Comparison of ENCODE assay signal across 23 cellular contexts in the genomic region with DNA sequence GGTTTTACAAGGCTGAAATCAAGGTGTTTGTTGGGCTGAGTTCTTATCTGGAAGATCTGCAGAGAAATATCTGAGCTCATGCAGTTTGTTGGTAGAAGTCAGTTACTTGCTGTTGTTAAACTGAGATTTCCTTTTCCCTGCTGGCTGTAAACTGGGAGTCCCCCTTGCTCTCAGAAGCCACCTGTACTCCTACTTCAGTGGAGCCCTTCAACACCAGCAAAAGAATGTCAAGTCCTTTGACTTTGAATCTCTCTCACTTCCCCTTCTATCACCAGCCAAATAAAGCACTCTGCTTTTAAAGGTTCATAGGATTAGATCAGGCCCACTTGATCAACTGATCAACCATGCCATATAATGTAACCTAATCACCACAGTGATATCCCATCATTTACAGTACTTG.
DNase-seq lines count a peak whose midpoint lies in the region; ATAC-seq, FAIRE-seq and TF ChIP-seq lines count a peak whose summit lies in the region.
"Had no signal": no experiment of that assay in that cellular context is flagged by ENCODE, and none has a peak within 500 bp of the region (broad histone marks: within the 10 kb centered on the region; RNA-seq: fewer than 3 reads in every experiment).

No MANE protein-coding gene starts in this region.

- no peak overlapping the region for H3K18ac ChIP-seq in H1 (ENCODE audit: extremely low read depth, low read length)

- no peak overlapping the region for H4K91ac ChIP-seq in H1 (replicated peaks; ENCODE audit: insufficient read length, low read length)

- H3K36me3 ChIP-seq in GM23338 (ENCODE audit: insufficient read depth) (no peaks in the 10 kb centered on the region), H1 (ENCODE audit: control insufficient read depth in 2 of 4, insufficient read depth in 4 of 4, low read length in 3 of 4) (no peaks in the 10 kb centered on the region)
- H3K36me3 ChIP-seq: SJSA1 had no signal

- no peak overlapping the region for H2AFZ ChIP-seq in GM23338
- peak overlapping the region; percentile 83 for H2AFZ ChIP-seq in H1 (ENCODE audit: low read length)

- no peak for TF ChIP-seq POLR2A in H1 (IDR thresholded peaks at IDR 0.05; ENCODE audit: control extremely low read depth in 1 of 2, low read depth in 2 of 2, low read length in 2 of 2)

- no peak overlapping the region for H3K4ac ChIP-seq in H1 (replicated peaks; ENCODE audit: insufficient read length, low read depth, low read length)

- DNase-seq in GM23338 (ENCODE audit: low spot score) (peak; percentile 46), NAMALWA (ENCODE audit: low spot score) (peak; percentile 10), H1 (ENCODE audit: low read depth in 1 of 2, low spot score in 2 of 2) (no peak), nephron progenitor cell (no peak), AG20443 (ENCODE audit: low spot score) (no peak), NCI-H128 (lab: John Stamatoyannopoulos, UW; ENCODE audit: unreplicated experiment) (no peak)
- DNase-seq in activated T-cell treated with anti-CD3 and anti-CD28 coated beads, Interleukin-2, amount 50 U/mL, for 72 hours = no peak
- DNase-seq: Calu3; CD8-positive, alpha-beta T cell; DMS79 treated with DMSO at 0.1 percent for 48 hours; H7; KBM-7; NCI-H1092; NCI-H1436; NCI-H187; NCI-H2081 treated with DMSO at 0.1 percent for 48 hours; NCI-H748 treated with DMSO at 0.1 percent for 48 hours had no signal

- no peak overlapping the region for H3K27ac ChIP-seq in GM23338 (ENCODE audit: low read depth)
- H3K27ac ChIP-seq in H1 (ENCODE audit: low read depth, low read length) = no peak overlapping the region
- H3K27ac ChIP-seq: A549, C4-2B, SJSA1 had no signal

- H3K36me3 Mint-ChIP-seq in GM23338 (ENCODE audit: low read depth) = no peaks in the 10 kb centered on the region
- no peaks in the 10 kb centered on the region for H3K36me3 Mint-ChIP-seq in nephron progenitor cell (ENCODE audit: low read depth)
- no peaks in the 10 kb centered on the region for H3K36me3 Mint-ChIP-seq in activated T-cell treated with anti-CD3 and anti-CD28 coated beads, Interleukin-2, amount 50 U/mL, for 72 hours (ENCODE audit: insufficient read depth in 2 of 2)
- H3K36me3 Mint-ChIP-seq: CD8-positive, alpha-beta T cell had no signal

- CTCF ChIA-PET in H1 (lab: Charles Lee; ENCODE audit: partially characterized antibody) = no interaction called here

- TF ChIP-seq RAD21 in H1 (IDR thresholded peaks at IDR 0.05 in 1 of 2, conservative IDR thresholded peaks at IDR 0.05 in 1 of 2; ENCODE audit: low read depth in 2 of 2, low read length in 2 of 2) = no peak

- H2BK15ac ChIP-seq in H1 (ENCODE audit: low read length) = no peak overlapping the region

- no peaks in the 10 kb centered on the region for H3K9me3 ChIP-seq in H1 (ENCODE audit: insufficient read depth in 2 of 2, low read depth in 1 of 2, low read length in 1 of 2)
- H3K9me3 ChIP-seq: A549, SJSA1 had no signal

- H4K5ac ChIP-seq in H1 (ENCODE audit: insufficient read length, low read depth, low read length) = no peak overlapping the region

- no peak overlapping the region for H3K14ac ChIP-seq in H1 (ENCODE audit: insufficient read length)

- H2BK20ac ChIP-seq in H1 (ENCODE audit: low read length) = no peak overlapping the region

- H2BK5ac ChIP-seq in H1 (ENCODE audit: low read depth, low read length) = no peak overlapping the region

- H3K27me3 Mint-ChIP-seq in GM23338 (ENCODE audit: insufficient read depth, low read depth, poor library complexity) (no peaks in the 10 kb centered on the region), nephron progenitor cell (ENCODE audit: low read depth, poor library complexity) (no peaks in the 10 kb centered on the region)
- H3K27me3 Mint-ChIP-seq in activated T-cell treated with anti-CD3 and anti-CD28 coated beads, Interleukin-2, amount 50 U/mL, for 72 hours (ENCODE audit: low read depth) = no peaks in the 10 kb centered on the region
- H3K27me3 Mint-ChIP-seq: B cell had no signal

- H2BK120ac ChIP-seq in H1 (replicated peaks; ENCODE audit: low read depth, low read length) = no peak overlapping the region

- ATAC-seq in GM23338 (peak; percentile 42; the same call in 2 of the 3 replicates), HG02973 (IDR thresholded peaks at IDR 0.05; ENCODE audit: unreplicated experiment) (no peak)
- no peak for ATAC-seq in activated T-cell treated with anti-CD3 and anti-CD28 coated beads, Interleukin-2, amount 50 U/mL, for 72 hours (replicated peaks in 1 of 2)
- ATAC-seq: A549; CD8-positive, alpha-beta T cell; Right ventricle myocardium inferior had no signal

- H3K79me1 ChIP-seq in H1 (ENCODE audit: low read depth, low read length) = no peaks in the 10 kb centered on the region

- H3K9me2 ChIP-seq in GM23338 (ENCODE audit: insufficient read depth) = no peaks in the 10 kb centered on the region

- H4K20me1 ChIP-seq in GM23338 (replicated peaks; ENCODE audit: insufficient read depth) (no peaks in the 10 kb centered on the region), H1 (replicated peaks in 1 of 2; ENCODE audit: control insufficient read depth in 1 of 2, insufficient read depth in 2 of 2, low read length in 2 of 2) (no peaks in the 10 kb centered on the region)

- no peaks in the 10 kb centered on the region for H3K23me2 ChIP-seq in H1 (ENCODE audit: low read depth, low read length)

- TF ChIP-seq EP300 in H1 (IDR thresholded peaks at IDR 0.05; ENCODE audit: borderline replicate concordance in 1 of 2, low read depth in 2 of 2, low read length in 2 of 2) = no peak

- H3K27me3 ChIP-seq in GM23338 (ENCODE audit: insufficient read depth) (no peaks in the 10 kb centered on the region), H1 (replicated peaks in 1 of 4; ENCODE audit: control insufficient read depth in 3 of 4, extremely low read depth in 1 of 4, insufficient read depth in 3 of 4, low read length in 3 of 4) (no peaks in the 10 kb centered on the region)
- H3K27me3 ChIP-seq: SJSA1 had no signal

- no peak overlapping the region for H3K9ac ChIP-seq in H1 (replicated peaks in 1 of 4; ENCODE audit: extremely low read depth in 1 of 4, low read depth in 3 of 4, low read length in 3 of 4)

- no peaks in the 10 kb centered on the region for H3K9me3 Mint-ChIP-seq in GM23338
- H3K9me3 Mint-ChIP-seq in nephron progenitor cell = no peaks in the 10 kb centered on the region
- H3K9me3 Mint-ChIP-seq in activated T-cell treated with anti-CD3 and anti-CD28 coated beads, Interleukin-2, amount 50 U/mL, for 72 hours = peaks cover 6 to 7% of the 10 kb centered on the region in 2 donors

- H3K4me3 Mint-ChIP-seq in GM23338 (no peak overlapping the region), nephron progenitor cell (no peak overlapping the region)
- no peak overlapping the region for H3K4me3 Mint-ChIP-seq in activated T-cell treated with anti-CD3 and anti-CD28 coated beads, Interleukin-2, amount 50 U/mL, for 72 hours
- H3K4me3 Mint-ChIP-seq: B cell; CD8-positive, alpha-beta T cell had no signal

- no peak overlapping the region for H4K8ac ChIP-seq in H1 (ENCODE audit: extremely low read depth, insufficient read depth, low read length)

- H3K23ac ChIP-seq in H1 (ENCODE audit: insufficient read length) = no peak overlapping the region

- H3K56ac ChIP-seq in H1 (replicated peaks; ENCODE audit: insufficient read length, low read depth, low read length) = no peak overlapping the region

- no peak overlapping the region for H2AK5ac ChIP-seq in H1 (ENCODE audit: low read depth, low read length)

- no peak overlapping the region for H3K4me3 ChIP-seq in GM23338
- H3K4me3 ChIP-seq in H1 (ENCODE audit: extremely low read depth in 1 of 4, insufficient read depth in 2 of 4, low read depth in 3 of 4, low read length in 4 of 4) = no peak overlapping the region
- H3K4me3 ChIP-seq: A549, SJSA1 had no signal

- H3K79me2 ChIP-seq in GM23338 (replicated peaks; ENCODE audit: insufficient read depth) (no peaks in the 10 kb centered on the region), H1 (ENCODE audit: control insufficient read depth in 1 of 2, insufficient read depth in 2 of 2, low read length in 2 of 2) (no peaks in the 10 kb centered on the region)

- TF ChIP-seq CTCF in GM23338 (conservative IDR thresholded peaks at IDR 0.05; ENCODE audit: low read depth in 2 of 2) = no peak
- no peak for TF ChIP-seq CTCF in H1 (IDR thresholded peaks at IDR 0.05; ENCODE audit: control extremely low read depth in 1 of 3, insufficient read depth in 1 of 3, low read depth in 1 of 3, low read length in 3 of 3)
- no peak for TF ChIP-seq CTCF in nephron progenitor cell (IDR thresholded peaks at IDR 0.05)

- H3K4me2 ChIP-seq in GM23338 (no peak overlapping the region), H1 (ENCODE audit: insufficient read depth in 1 of 2, low read depth in 2 of 2, low read length in 2 of 2) (no peak overlapping the region)
- H3K4me2 ChIP-seq: A549 had no signal

- no peak for FAIRE-seq in H1 (lab: Jason Lieb, UNC)
- FAIRE-seq: A549 had no signal

- POLR2A ChIA-PET in H1 (lab: Charles Lee; ENCODE audit: partially characterized antibody) = no interaction called here

- H3F3A ChIP-seq in GM23338 (replicated peaks; ENCODE audit: low read depth) = no peaks in the 10 kb centered on the region

- H3K27ac Mint-ChIP-seq in GM23338 = peak overlapping the region; percentile 42
- peak overlapping the region; percentile 68 for H3K27ac Mint-ChIP-seq in nephron progenitor cell
- no peak overlapping the region for H3K27ac Mint-ChIP-seq in activated T-cell treated with anti-CD3 and anti-CD28 coated beads, Interleukin-2, amount 50 U/mL, for 72 hours
- H3K27ac Mint-ChIP-seq: B cell; CD8-positive, alpha-beta T cell had no signal

- H3K4me1 ChIP-seq in GM23338 (ENCODE audit: insufficient read depth) (peaks cover 6% of the 10 kb centered on the region; the same call in 1 of the 2 replicates), H1 (replicated peaks in 1 of 4; ENCODE audit: control insufficient read depth in 3 of 4, insufficient read depth in 4 of 4, low read length in 3 of 4) (no peaks in the 10 kb centered on the region)
- H3K4me1 ChIP-seq: A549, SJSA1 had no signal

- H2BK12ac ChIP-seq in H1 (ENCODE audit: low read depth, low read length) = no peak overlapping the region

- H3K4me1 Mint-ChIP-seq in GM23338 = peaks cover 13% of the 10 kb centered on the region; the same call in 2 of the 3 replicates
- H3K4me1 Mint-ChIP-seq in nephron progenitor cell = no peaks in the 10 kb centered on the region
- no peaks in the 10 kb centered on the region for H3K4me1 Mint-ChIP-seq in activated T-cell treated with anti-CD3 and anti-CD28 coated beads, Interleukin-2, amount 50 U/mL, for 72 hours (ENCODE audit: low read depth)
- H3K4me1 Mint-ChIP-seq: B cell had no signal

TF ChIP-seq in GM23338, 12 proteins besides CTCF, POLR2A, EP300 and RAD21 (continues in another document):
- TF ChIP-seq CREB1 (CRISPR knock-in tag; IDR thresholded peaks at IDR 0.05; ENCODE audit: low read depth) = no peak

TF ChIP-seq in H1, 55 proteins besides CTCF, POLR2A, EP300 and RAD21 (continues in another document):
- TF ChIP-seq SIRT6 (IDR thresholded peaks at IDR 0.05; ENCODE audit: low read length) (no peak), EGR1 (IDR thresholded peaks at IDR 0.05; ENCODE audit: borderline replicate concordance, low read depth, low read length) (no peak), YY1 (IDR thresholded peaks at IDR 0.05; ENCODE audit: low read depth, low read length) (no peak), HDAC6 (IDR thresholded peaks at IDR 0.05; ENCODE audit: low read depth, low read length) (no peak), EZH2 (IDR thresholded peaks at IDR 0.05; ENCODE audit: low read depth, low read length, severe bottlenecking) (no peak), RXRA (IDR thresholded peaks at IDR 0.05; ENCODE audit: insufficient read depth, low read depth, low read length) (no peak)

Comparison
In these comparisons a context has a peak if more than half of its experiments do, and no peak if none do; other contexts are left out.
1. DNase-seq: peak in GM23338 (single experiment) and NAMALWA (single experiment); none in H1 (0 of 2), nephron progenitor cell (single experiment), AG20443 (single experiment), NCI-H128 (single experiment) and activated T-cell treated with anti-CD3 and anti-CD28 coated beads, Interleukin-2, amount 50 U/mL, for 72 hours (0 of 2).